12 cellular contexts compared by ENCODE assay signal in the genomic region with DNA sequence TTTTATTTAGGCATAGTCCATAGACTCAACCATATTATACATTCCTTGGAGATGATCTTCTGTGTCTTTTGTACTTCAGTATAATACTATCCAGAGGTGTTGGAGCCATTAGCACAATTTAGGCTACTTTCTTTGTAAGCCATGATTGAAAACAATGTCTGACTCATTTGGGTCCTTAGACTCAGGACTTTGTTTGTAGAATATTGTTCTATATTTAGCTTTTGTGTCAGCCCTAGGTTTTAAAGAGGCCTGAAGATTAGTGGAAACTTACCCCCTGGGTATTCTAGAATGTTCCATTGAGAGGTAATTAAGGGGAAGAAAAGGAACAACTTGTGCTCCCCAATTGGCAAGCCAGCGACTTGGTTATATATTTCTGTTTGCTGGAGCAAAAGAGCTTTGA.
A peak's percentile ranks its signal among the peaks of the same experiment; 100 is the strongest.
DNase-seq lines count a peak whose midpoint lies in the region; ATAC-seq and TF ChIP-seq lines count a peak whose summit lies in the region.
"Had no signal": no experiment of that assay in that cellular context is flagged by ENCODE, and none has a peak within 500 bp of the region (broad histone marks: within the 10 kb centered on the region; RNA-seq: fewer than 3 reads in every experiment).

No MANE protein-coding gene starts in this region.

- POLR2A ChIA-PET in OCI-LY7 (lab: Charles Lee), result no interaction called here

- no peaks in the 10 kb centered on the region for H3K4me1 Mint-ChIP-seq in stimulated activated memory B cell treated with anti-CD40 and anti-IgM and Interleukin-4, amounts not matched to agents 10 μg/mL and 1 μg/mL and 100 μg/mL, for 72 hours

- H3K9me3 Mint-ChIP-seq in stimulated activated memory B cell treated with anti-CD40 and anti-IgM and Interleukin-4, amounts not matched to agents 10 μg/mL and 1 μg/mL and 100 μg/mL, for 72 hours, result no peaks in the 10 kb centered on the region

- CTCF ChIA-PET in OCI-LY7 (lab: Charles Lee; ENCODE audit: unreplicated experiment), result no interaction called here

- intact Hi-C loops in Right ventricle myocardium superior (cut with DNase I), result loop anchor here (5.0 kb wide), 1 partner anchor 350 kb away; no protein-coding TSS in a partner anchor
- intact Hi-C loops in Right ventricle myocardium inferior (cut with DNase I), result loop anchor here (5.0 kb wide), 1 partner anchor 220 kb away; no protein-coding TSS in a partner anchor
- intact Hi-C loops in uterus (cut with DNase I; ENCODE audit: low total_unique reads), result no loop called here
- intact Hi-C loops in OCI-LY7 (cut with micrococcal nuclease; ENCODE audit: unreplicated experiment), result loop anchor here (10.0 kb wide), 1 partner anchor 347 kb away; no protein-coding TSS in a partner anchor

- no peak overlapping the region for H3K4me3 ChIP-seq in brain microvascular endothelial cell (ENCODE audit: low read depth, low read length)
- no peak overlapping the region for H3K4me3 ChIP-seq in uterus
- no peak overlapping the region for H3K4me3 ChIP-seq in OCI-LY7 (ENCODE audit: low read depth, low read length, poor library complexity, severe bottlenecking)

- H3K27me3 ChIP-seq in brain microvascular endothelial cell (replicated peaks), result no peaks in the 10 kb centered on the region
- no peaks in the 10 kb centered on the region for H3K27me3 ChIP-seq in uterus

- no TSS peak for BruUV-seq in OCI-LY7 (replicated peaks; lab: Mats Ljungman, UMichigan)

- H2AFZ ChIP-seq in OCI-LY7 (ENCODE audit: low read length), result no peak overlapping the region

- no peaks in the 10 kb centered on the region for H3K36me3 ChIP-seq in brain microvascular endothelial cell (replicated peaks)
- H3K36me3 ChIP-seq in uterus, result no peaks in the 10 kb centered on the region
- no peaks in the 10 kb centered on the region for H3K36me3 ChIP-seq in OCI-LY7 (ENCODE audit: insufficient read depth, low read length)
- H3K36me3 ChIP-seq: spleen had no signal

- TF ChIP-seq POLR2A in uterus (IDR thresholded peaks at IDR 0.05), result no peak

- no peaks in the 10 kb centered on the region for H3K27me3 Mint-ChIP-seq in stimulated activated memory B cell treated with anti-CD40 and anti-IgM and Interleukin-4, amounts not matched to agents 10 μg/mL and 1 μg/mL and 100 μg/mL, for 72 hours

- no peak for TF ChIP-seq CTCF in brain microvascular endothelial cell (IDR thresholded peaks at IDR 0.05; ENCODE audit: low read depth, low read length, missing control alignments)
- TF ChIP-seq CTCF in uterus (IDR thresholded peaks at IDR 0.05), result no peak
- no peak for TF ChIP-seq CTCF in OCI-LY7 (conservative IDR thresholded peaks at IDR 0.05; ENCODE audit: low read length)

- DNase-seq in Right ventricle myocardium superior, result no peak
- no peak for DNase-seq in Right ventricle myocardium inferior (ENCODE audit: missing footprints)
- no peak for DNase-seq in brain microvascular endothelial cell
- peak; percentile 21 for DNase-seq in medulla oblongata (ENCODE audit: extremely low spot score)
- DNase-seq in uterus, result no peak
- DNase-seq in OCI-LY7 (ENCODE audit: low spot score), result no peak
- DNase-seq: activated T-cell treated with anti-CD3 and anti-CD28 coated beads, Interleukin-2, amount 50 U/mL, for 48 hours; cortex of kidney; NCI-H2107; spleen had no signal

- H3K79me2 ChIP-seq in OCI-LY7 (ENCODE audit: insufficient read depth, low read depth, low read length), result no peaks in the 10 kb centered on the region

- H3K4me1 ChIP-seq in uterus (no peaks in the 10 kb centered on the region), OCI-LY7 (ENCODE audit: insufficient read depth, low read length, poor library complexity, severe bottlenecking) (no peaks in the 10 kb centered on the region)
- H3K4me1 ChIP-seq: spleen had no signal

- no peaks in the 10 kb centered on the region for H3K9me2 ChIP-seq in OCI-LY7 (ENCODE audit: insufficient read depth, low read length)

- no peak overlapping the region for H3K4me3 Mint-ChIP-seq in stimulated activated memory B cell treated with anti-CD40 and anti-IgM and Interleukin-4, amounts not matched to agents 10 μg/mL and 1 μg/mL and 100 μg/mL, for 72 hours

- H3K9me3 ChIP-seq in uterus (no peaks in the 10 kb centered on the region), OCI-LY7 (ENCODE audit: low read length) (no peaks in the 10 kb centered on the region)
- H3K9me3 ChIP-seq: spleen had no signal

- peak; percentile 44 for ATAC-seq in Right ventricle myocardium superior (ENCODE audit: poor library complexity)
- ATAC-seq in Right ventricle myocardium inferior, result no peak
- ATAC-seq in stimulated activated memory B cell treated with anti-CD40 and anti-IgM and Interleukin-4, amounts not matched to agents 10 μg/mL and 1 μg/mL and 100 μg/mL, for 72 hours, result no peak
- ATAC-seq in GM18519 (IDR thresholded peaks at IDR 0.05; ENCODE audit: low FRiP score, unreplicated experiment), result no peak

- in situ Hi-C loops in brain microvascular endothelial cell (cut with HindIII; ENCODE audit: low pct_ligation_motif_present, low sequenced_read_pairs), result no loop called here

- no peaks in the 10 kb centered on the region for H3K36me3 Mint-ChIP-seq in stimulated activated memory B cell treated with anti-CD40 and anti-IgM and Interleukin-4, amounts not matched to agents 10 μg/mL and 1 μg/mL and 100 μg/mL, for 72 hours

- H3K27ac Mint-ChIP-seq in stimulated activated memory B cell treated with anti-CD40 and anti-IgM and Interleukin-4, amounts not matched to agents 10 μg/mL and 1 μg/mL and 100 μg/mL, for 72 hours, result no peak overlapping the region

- peak overlapping the region; percentile 65 for H3K27ac ChIP-seq in brain microvascular endothelial cell
- H3K27ac ChIP-seq in uterus, result peak overlapping the region; percentile 58 to 68
- no peak overlapping the region for H3K27ac ChIP-seq in OCI-LY7 (ENCODE audit: low read depth, low read length, poor library complexity, severe bottlenecking)

- no peaks in the 10 kb centered on the region for H4K20me1 ChIP-seq in OCI-LY7 (ENCODE audit: insufficient read depth, low read length)

- no peak overlapping the region for H3K4me2 ChIP-seq in OCI-LY7 (ENCODE audit: low read length)
